ENCODE assay signal across 8 cellular contexts in the genomic region with DNA sequence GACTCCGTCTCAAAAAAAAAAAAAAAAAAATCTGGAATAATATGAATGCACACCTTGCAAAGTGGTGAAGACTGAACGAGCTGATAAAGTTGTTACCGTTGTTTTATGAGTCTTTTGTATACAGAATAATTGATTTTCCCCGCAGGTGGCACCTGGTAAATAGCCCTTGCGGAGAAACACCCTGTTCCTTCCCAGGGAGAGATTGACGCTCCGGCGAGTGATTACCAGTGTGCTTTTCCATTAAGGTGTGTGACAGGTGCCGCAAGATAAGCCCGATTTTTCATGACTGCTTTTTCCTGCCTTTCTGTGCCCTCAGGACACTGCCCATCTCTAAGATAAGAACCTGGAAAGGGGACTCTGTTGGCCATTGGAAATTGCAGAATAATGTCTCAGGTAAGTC. TPM values are rescaled to one million over a fixed set of nuclear protein-coding genes. Genes with fewer than 3 reads are reported as not detected.
DNase-seq lines count a peak whose midpoint lies in the region; TF ChIP-seq lines count a peak whose summit lies in the region.

No MANE protein-coding gene starts in this region.

- in situ Hi-C loops in GM13976 (cut with MboI; ENCODE audit: low sequenced_read_pairs, unreplicated experiment) = no loop called here

- WGBS in ectodermal cell, 2 experiments = 71 to 77% methylated on average over 10 of the region's 10 CpGs

- peaks cover 18 to 41% (median 23%) of the 10 kb centered on the region in 4 donors for H3K4me1 Mint-ChIP-seq in CD4-positive, alpha-beta memory T cell

- H3K9me3 ChIP-seq in CD4-positive, alpha-beta memory T cell (ENCODE audit: control insufficient read depth in 1 of 2, low read length in 2 of 2) = peaks cover 0 to 3% of the 10 kb centered on the region in 2 donors
- H3K9me3 ChIP-seq in ectodermal cell (ENCODE audit: control insufficient read depth, low read length) (no peaks in the 10 kb centered on the region), neuron (ENCODE audit: low read length) (peaks cover 30% of the 10 kb centered on the region)

- peak overlapping the region; percentile 89 for H3K27ac ChIP-seq in CD4-positive, alpha-beta memory T cell (ENCODE audit: low read depth, low read length)
- H3K27ac ChIP-seq in ectodermal cell (ENCODE audit: insufficient read depth, low read depth, low read length, poor library complexity, severe bottlenecking) = no peak overlapping the region

- intact Hi-C loops in CD4-positive, alpha-beta memory T cell (cut with micrococcal nuclease) = loop anchor here (5.0 kb wide), 2 partner anchors 506 to 1069 kb away; a partner anchor contains a TSS

- peak overlapping the region in 5 of 7 donors; percentile 46 to 99 (median 97) for H3K27ac Mint-ChIP-seq in CD4-positive, alpha-beta memory T cell

- CTCF ChIA-PET in CD4-positive, alpha-beta memory T cell (lab: Charles Lee; ENCODE audit: partially characterized antibody) = interaction anchor here (1.5 to 1.7 kb wide), 3 partner anchors 16 to 55 kb away, joined by 6 to 9 read pairs (median 8); a partner anchor contains a TSS

- peaks cover 0 to 5% of the 10 kb centered on the region in 2 donors for H3K27me3 Mint-ChIP-seq in CD4-positive, alpha-beta memory T cell

- H3K27me3 ChIP-seq in CD4-positive, alpha-beta memory T cell (ENCODE audit: insufficient read depth, low read length) = no peaks in the 10 kb centered on the region
- H3K27me3 ChIP-seq in ectodermal cell (ENCODE audit: control insufficient read depth, insufficient read depth, low read length, poor library complexity, severe bottlenecking) = peaks cover 21% of the 10 kb centered on the region
- H3K27me3 ChIP-seq in neuron (ENCODE audit: insufficient read depth, low read length) = no peaks in the 10 kb centered on the region

- POLR2A ChIA-PET in CD4-positive, alpha-beta memory T cell (lab: Charles Lee; ENCODE audit: partially characterized antibody) = interaction anchor here (1.4 to 3.3 kb wide), 8 partner anchors 11 to 336 kb away, joined by 3 to 26 read pairs (median 10); a partner anchor contains a TSS

- H3K4me3 Mint-ChIP-seq in CD4-positive, alpha-beta memory T cell = peak overlapping the region; percentile 95 to 100 (median 99)

- DNase-seq in CD4-positive, alpha-beta memory T cell = no peak
- peak; percentile 49 for DNase-seq in NCI-H345 (lab: John Stamatoyannopoulos, UW)
- DNase-seq in GM13976 (ENCODE audit: low spot score) = no peak
- no peak for DNase-seq in HuH-7.5 (ENCODE audit: low spot score)
- DNase-seq in DMS153 (lab: John Stamatoyannopoulos, UW) = no peak
- DNase-seq in NCI-H2196 (lab: John Stamatoyannopoulos, UW; ENCODE audit: unreplicated experiment) = no peak

- H2AFZ ChIP-seq in neuron (ENCODE audit: low read depth, low read length) = no peak overlapping the region

- H3K4me1 ChIP-seq in CD4-positive, alpha-beta memory T cell (ENCODE audit: insufficient read depth, low read length) = peaks cover 21% of the 10 kb centered on the region
- H3K4me1 ChIP-seq in ectodermal cell (ENCODE audit: control insufficient read depth, insufficient read depth, low read length) = no peaks in the 10 kb centered on the region
- peaks cover 13% of the 10 kb centered on the region for H3K4me1 ChIP-seq in neuron (ENCODE audit: insufficient read depth, low read length)

- peak overlapping the region in 1 of 2 donors; percentile 94 for H3K4me3 ChIP-seq in CD4-positive, alpha-beta memory T cell (ENCODE audit: low read length in 2 of 2)
- H3K4me3 ChIP-seq in ectodermal cell (ENCODE audit: insufficient read depth, low read depth, low read length) (peak overlapping the region; percentile 64), neuron (ENCODE audit: low read length) (peak overlapping the region; percentile 70)

- H3K36me3 ChIP-seq in CD4-positive, alpha-beta memory T cell (ENCODE audit: insufficient read depth, low read length) = peaks cover 14% of the 10 kb centered on the region
- H3K36me3 ChIP-seq in ectodermal cell (ENCODE audit: control insufficient read depth, insufficient read depth, low read length) = peaks cover 18% of the 10 kb centered on the region
- H3K36me3 ChIP-seq in neuron (ENCODE audit: insufficient read depth, low read length) = peaks cover 40% of the 10 kb centered on the region

- peaks cover 52 to 68% of the 10 kb centered on the region in 2 donors for H3K36me3 Mint-ChIP-seq in CD4-positive, alpha-beta memory T cell

- H3K9me3 Mint-ChIP-seq in CD4-positive, alpha-beta memory T cell = peaks cover 7 to 44% (median 37%) of the 10 kb centered on the region in 8 donors

- TF ChIP-seq CTCF in GM13976 (IDR thresholded peaks at IDR 0.05; ENCODE audit: borderline replicate concordance, control extremely low read depth, extremely low read depth, insufficient read depth, missing control alignments) = no peak

RNA-seq across cellular contexts. Expression of a gene that starts 0.9 kb away (rescaled TPM):
- 10 to 100 TPM; 50.8 to 53.3 TPM for total RNA-seq in CD4-positive, alpha-beta memory T cell
- polyA plus RNA-seq in CD4-positive, alpha-beta memory T cell = 10 to 100 TPM; 18.2 to 19.4 TPM
- 39.6 TPM for polyA plus RNA-seq in ectodermal cell (2013, experiment 1 of 4)
- polyA plus RNA-seq in ectodermal cell (2013, experiment 2 of 4) = 42.4 TPM
- polyA plus RNA-seq in ectodermal cell (2013, experiment 3 of 4) = 33.0 TPM
- 40.2 TPM for polyA plus RNA-seq in ectodermal cell (2013, experiment 4 of 4)

RNA-seq across cellular contexts. Expression of a gene that starts 1.5 kb away (rescaled TPM):
- total RNA-seq in CD4-positive, alpha-beta memory T cell = under 1 TPM; 0.73 to 0.75 TPM
- polyA plus RNA-seq in CD4-positive, alpha-beta memory T cell = not detected
- not detected for polyA plus RNA-seq in ectodermal cell (2013, experiment 1 of 4)
- polyA plus RNA-seq in ectodermal cell (2013, experiment 2 of 4) = 0.12 TPM
- not detected for polyA plus RNA-seq in ectodermal cell (2013, experiment 3 of 4)
- 0.57 TPM for polyA plus RNA-seq in ectodermal cell (2013, experiment 4 of 4)

RNA-seq across cellular contexts. Expression of a gene that starts 55.6 kb away (rescaled TPM):
- 10 to 100 TPM; 23.6 to 24.0 TPM for total RNA-seq in CD4-positive, alpha-beta memory T cell
- 10 to 100 TPM; 14.2 to 37.0 TPM for polyA plus RNA-seq in CD4-positive, alpha-beta memory T cell
- 14.6 TPM for polyA plus RNA-seq in ectodermal cell (2013, experiment 1 of 4)
- 19.3 TPM for polyA plus RNA-seq in ectodermal cell (2013, experiment 2 of 4)
- 19.2 TPM for polyA plus RNA-seq in ectodermal cell (2013, experiment 3 of 4)
- polyA plus RNA-seq in ectodermal cell (2013, experiment 4 of 4) = 20.3 TPM
